In the genomic region with DNA sequence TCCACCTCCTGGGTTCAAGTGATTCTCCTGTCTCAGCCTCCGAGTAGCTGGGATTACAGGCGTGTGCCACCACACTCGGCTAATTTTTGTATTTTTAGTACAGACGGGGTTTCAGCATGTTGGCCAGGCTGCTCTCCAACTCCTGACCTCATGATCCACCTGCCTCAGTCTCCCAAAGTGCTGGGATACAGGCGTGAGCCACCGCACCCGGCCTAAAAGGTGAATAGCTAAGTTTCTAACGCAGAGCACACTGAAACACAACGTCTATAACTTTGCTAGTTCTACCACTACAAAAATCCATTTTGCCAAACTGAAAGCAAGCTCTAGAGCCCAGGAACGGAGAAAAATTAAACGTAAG, we compare ENCODE assay signal across 8 cellular contexts. TPM values are rescaled to one million over a fixed set of nuclear protein-coding genes. Genes with fewer than 3 reads are reported as not detected.
DNase-seq lines count a peak whose midpoint lies in the region; ATAC-seq and TF ChIP-seq lines count a peak whose summit lies in the region.
"Not testable (repeated sequence)": the region's sequence is repeated elsewhere in the genome, so short reads cannot be mapped to it uniquely, and the experiment has no call there.

No MANE protein-coding gene starts in this region.

- DNase-seq in AG09309 (ENCODE audit: low read depth); HFFc6; T-cell; adipocyte (ENCODE audit: low read depth): not testable (repeated sequence)

- H3K4me3 Mint-ChIP-seq in HFFc6 = peak overlapping the region; percentile 98
- H3K4me3 Mint-ChIP-seq in T-cell = peak overlapping the region; percentile 95 to 98 (median 97)
- H3K4me3 Mint-ChIP-seq in nephron = peak overlapping the region; percentile 98 to 99 (median 98)
- H3K4me3 Mint-ChIP-seq in stimulated activated naive CD8-positive, alpha-beta T cell treated with anti-CD3 and anti-CD28 coated beads, Interleukin-15, Interleukin-2, amounts not matched to agents 100 ng/mL and 50 ng/mL, for 24 hours = peak overlapping the region; percentile 97

- not testable (repeated sequence) for H3K27me3 ChIP-seq in adipocyte (replicated peaks; ENCODE audit: control insufficient read depth, insufficient read depth, low read length); endocrine pancreas (ENCODE audit: control insufficient read depth, insufficient read depth, low read length)

- peaks cover 48% of the 10 kb centered on the region for H3K4me1 ChIP-seq in adipocyte (ENCODE audit: control insufficient read depth, insufficient read depth, low read length)
- H3K4me1 ChIP-seq in endocrine pancreas (ENCODE audit: control insufficient read depth, insufficient read depth, low read length) = not testable (repeated sequence)

- H3K4me1 Mint-ChIP-seq in HFFc6 (ENCODE audit: low read depth) (peaks cover 26% of the 10 kb centered on the region), T-cell (peaks cover 32 to 37% (median 34%) of the 10 kb centered on the region in 3 donors), nephron (peaks cover 30% of the 10 kb centered on the region)
- H3K4me1 Mint-ChIP-seq in stimulated activated naive CD8-positive, alpha-beta T cell treated with anti-CD3 and anti-CD28 coated beads, Interleukin-15, Interleukin-2, amounts not matched to agents 100 ng/mL and 50 ng/mL, for 24 hours (ENCODE audit: low read depth) = peaks cover 33% of the 10 kb centered on the region

- not testable (repeated sequence) for H3K9me3 Mint-ChIP-seq in HFFc6; T-cell; nephron; stimulated activated naive CD8-positive, alpha-beta T cell treated with anti-CD3 and anti-CD28 coated beads, Interleukin-15, Interleukin-2, amounts not matched to agents 100 ng/mL and 50 ng/mL, for 24 hours

- H3K27me3 Mint-ChIP-seq in HFFc6 (ENCODE audit: insufficient read depth); nephron (ENCODE audit: low read depth): not testable (repeated sequence)
- H3K27me3 Mint-ChIP-seq in T-cell = peaks cover 11 to 13% of the 10 kb centered on the region in 2 donors
- peaks cover 18% of the 10 kb centered on the region for H3K27me3 Mint-ChIP-seq in stimulated activated naive CD8-positive, alpha-beta T cell treated with anti-CD3 and anti-CD28 coated beads, Interleukin-15, Interleukin-2, amounts not matched to agents 100 ng/mL and 50 ng/mL, for 24 hours

- TF ChIP-seq CTCF in AG09309 (IDR thresholded peaks at IDR 0.05; ENCODE audit: control insufficient read depth, insufficient read depth, low read depth, low read length, missing control alignments); HFFc6 (IDR thresholded peaks at IDR 0.05); nephron (IDR thresholded peaks at IDR 0.05; ENCODE audit: unreplicated experiment in 3 of 3): not testable (repeated sequence)

- peaks cover 27% of the 10 kb centered on the region for H3K36me3 ChIP-seq in adipocyte (ENCODE audit: control insufficient read depth, insufficient read depth, low read length, severe bottlenecking)
- H3K36me3 ChIP-seq in endocrine pancreas (ENCODE audit: control insufficient read depth, insufficient read depth, low read length) = not testable (repeated sequence)

- CTCF ChIA-PET in T-cell (lab: Charles Lee) = interaction anchor here (0.6 to 1.8 kb wide), 6 partner anchors 12 to 685 kb away, joined by 3 to 15 read pairs (median 5); a partner anchor contains a TSS

- H3K4me3 ChIP-seq in AG09309 (ENCODE audit: control insufficient read depth, low read depth, low read length) = peak overlapping the region; percentile 85
- H3K4me3 ChIP-seq in adipocyte (ENCODE audit: low read length) = peak overlapping the region; percentile 99
- H3K4me3 ChIP-seq in endocrine pancreas (ENCODE audit: control insufficient read depth, insufficient read depth, low read length) = peak overlapping the region; percentile 64
- peak overlapping the region; percentile 39; the same call in 1 of the 2 replicates for H3K4me3 ChIP-seq in iPS-18c (ENCODE audit: insufficient read depth, low read depth, low read length)

- not testable (repeated sequence) for ATAC-seq in T-cell (replicated peaks in 1 of 4)

- H3K9ac ChIP-seq in adipocyte (ENCODE audit: low read length) = peak overlapping the region; percentile 99
- H3K9ac ChIP-seq in endocrine pancreas (ENCODE audit: control insufficient read depth, insufficient read depth, low read length) = not testable (repeated sequence)

- H3K36me3 Mint-ChIP-seq in HFFc6 (ENCODE audit: low read depth) (peaks cover 28% of the 10 kb centered on the region), T-cell (peaks cover 20% of the 10 kb centered on the region), nephron (ENCODE audit: low read depth) (peaks cover 15% of the 10 kb centered on the region)
- H3K36me3 Mint-ChIP-seq in stimulated activated naive CD8-positive, alpha-beta T cell treated with anti-CD3 and anti-CD28 coated beads, Interleukin-15, Interleukin-2, amounts not matched to agents 100 ng/mL and 50 ng/mL, for 24 hours (ENCODE audit: low read depth) = peaks cover 27% of the 10 kb centered on the region

- H3K9me3 ChIP-seq in adipocyte (ENCODE audit: control insufficient read depth, low read length); endocrine pancreas (ENCODE audit: control insufficient read depth, low read length); iPS-18c (ENCODE audit: control insufficient read depth, insufficient read depth, low read length): not testable (repeated sequence)

- POLR2A ChIA-PET in T-cell (lab: Charles Lee) = interaction anchor here (0.5 to 1.0 kb wide), 6 partner anchors 10 to 1722 kb away, joined by 3 to 10 read pairs (median 4); no protein-coding TSS in a partner anchor

- peak overlapping the region; percentile 97 for H3K27ac Mint-ChIP-seq in HFFc6
- peak overlapping the region; percentile 96 to 97 for H3K27ac Mint-ChIP-seq in T-cell
- H3K27ac Mint-ChIP-seq in nephron = peak overlapping the region; percentile 95 to 99 (median 99)
- peak overlapping the region; percentile 99 for H3K27ac Mint-ChIP-seq in stimulated activated naive CD8-positive, alpha-beta T cell treated with anti-CD3 and anti-CD28 coated beads, Interleukin-15, Interleukin-2, amounts not matched to agents 100 ng/mL and 50 ng/mL, for 24 hours

RNA-seq across cellular contexts. Expression of a gene that starts 0.5 kb away (rescaled TPM):
- 10 to 100 TPM; 53.8 to 69.5 (median 58.9) TPM for total RNA-seq in HFFc6 (2021; fragmentation: NEBNext Ultra II Directional; extraction: Animal tissue kit (Norgen Biotek cat#: 25700))
- 10 to 100 TPM; 34.6 to 44.9 (median 40.4) TPM for total RNA-seq in T-cell

Comparison
In these comparisons a context has a peak if more than half of its experiments do, and no peak if none do; other contexts are left out.
1. H3K4me3 ChIP-seq: peak in every context shown above with its lines; median percentile 99 in adipocyte; 85 in AG09309; 64 in endocrine pancreas; 39 in iPS-18c.